In genomic region chr9:132228062-132228461, GRCh38 we compare ENCODE assay signal across 14 cellular contexts.
DNase-seq lines count a peak whose midpoint lies in the region; TF ChIP-seq lines count a peak whose summit lies in the region.
"Had no signal": no experiment of that assay in that cellular context is flagged by ENCODE, and none has a peak within 500 bp of the region (broad histone marks: within the 10 kb centered on the region; RNA-seq: fewer than 3 reads in every experiment).

No MANE protein-coding gene starts in this region.

- peaks cover 16% of the 10 kb centered on the region for H3K4me1 Mint-ChIP-seq in glutamatergic neuron (ENCODE audit: low read depth, unreplicated experiment)

- H3K27ac ChIP-seq in BLaER1: no peak overlapping the region
- H3K27ac ChIP-seq in BLaER1 treated with 17β-estradiol and CSF1 and Interleukin-3, amounts not matched to agents 10 nM and 100 nM: no peak overlapping the region
- H3K27ac ChIP-seq in osteoblast (ENCODE audit: low read depth, low read length): no peak overlapping the region

- H3K4me1 ChIP-seq in BLaER1: peaks cover 57% of the 10 kb centered on the region
- H3K4me1 ChIP-seq in BLaER1 treated with 17β-estradiol and CSF1 and Interleukin-3, amounts not matched to agents 10 nM and 100 nM: peaks cover 14 to 56% (median 51%) of the 10 kb centered on the region in 10 experiments
- H3K4me1 ChIP-seq in osteoblast (ENCODE audit: insufficient read depth, low read length): no peaks in the 10 kb centered on the region
- H3K4me1 ChIP-seq: HAP-1 had no signal

- no peak for DNase-seq in glutamatergic neuron
- peak; percentile 69 for DNase-seq in osteoblast (ENCODE audit: insufficient read length, low spot score, missing footprints)
- DNase-seq in SKM-1 treated with dmso at 0.1 percent for 144 hours (lab: John Stamatoyannopoulos, UW; ENCODE audit: unreplicated experiment): no peak
- DNase-seq in kidney tubule cell (ENCODE audit: low spot score): no peak
- DNase-seq: ACHN; BE2C; Calu3; CD4-positive, alpha-beta memory T cell; DMS79 treated with DMSO at 0.1 percent for 48 hours; GF-D8 had no signal

- no peak overlapping the region for H2AFZ ChIP-seq in osteoblast (ENCODE audit: low read length)

- TF ChIP-seq CTCF in glutamatergic neuron (IDR thresholded peaks at IDR 0.05; ENCODE audit: partially characterized antibody, unreplicated experiment) (no peak), osteoblast (IDR thresholded peaks at IDR 0.05; ENCODE audit: extremely low read depth, low read depth, low read length) (no peak)

- H3K36me3 ChIP-seq in BLaER1 (peaks cover 9% of the 10 kb centered on the region; the same call in 1 of the 2 replicates), osteoblast (ENCODE audit: insufficient read depth, low read length) (no peaks in the 10 kb centered on the region)
- H3K36me3 ChIP-seq in BLaER1 treated with 17β-estradiol and CSF1 and Interleukin-3, amounts not matched to agents 10 nM and 100 nM: no peaks in the 10 kb centered on the region; a peak in 2 of 22 replicates
- H3K36me3 ChIP-seq: BE2C, HAP-1 had no signal

- no peak overlapping the region for H3K4me3 ChIP-seq in BLaER1
- H3K4me3 ChIP-seq in BLaER1 treated with 17β-estradiol and CSF1 and Interleukin-3, amounts not matched to agents 10 nM and 100 nM: no peak overlapping the region
- no peak overlapping the region for H3K4me3 ChIP-seq in osteoblast (ENCODE audit: insufficient read depth, low read length)
- H3K4me3 ChIP-seq: HAP-1 had no signal

- H3K9ac ChIP-seq in BLaER1: no peak overlapping the region
- peak overlapping the region in 3 of 11 experiments; percentile 14 to 30 (median 22); a peak in 1 of 22 replicates for H3K9ac ChIP-seq in BLaER1 treated with 17β-estradiol and CSF1 and Interleukin-3, amounts not matched to agents 10 nM and 100 nM

- H3K36me3 Mint-ChIP-seq in glutamatergic neuron (ENCODE audit: unreplicated experiment): no peaks in the 10 kb centered on the region
- H3K36me3 Mint-ChIP-seq: CD14-positive monocyte; CD4-positive, alpha-beta memory T cell had no signal

- H3K4me3 Mint-ChIP-seq in glutamatergic neuron (ENCODE audit: unreplicated experiment): no peak overlapping the region
- H3K4me3 Mint-ChIP-seq: CD14-positive monocyte; CD4-positive, alpha-beta memory T cell had no signal

- H3K27ac Mint-ChIP-seq in glutamatergic neuron (ENCODE audit: unreplicated experiment): peak overlapping the region; percentile 18
- H3K27ac Mint-ChIP-seq: CD4-positive, alpha-beta memory T cell had no signal

- H3K79me2 ChIP-seq in osteoblast (ENCODE audit: insufficient read depth, low read length): no peaks in the 10 kb centered on the region

- peaks cover 5% of the 10 kb centered on the region for H3K27me3 Mint-ChIP-seq in glutamatergic neuron (ENCODE audit: unreplicated experiment)

- H3K27me3 ChIP-seq in BLaER1: no peaks in the 10 kb centered on the region
- H3K27me3 ChIP-seq in BLaER1 treated with 17β-estradiol and CSF1 and Interleukin-3, amounts not matched to agents 10 nM and 100 nM: no peaks in the 10 kb centered on the region
- peaks cover 11% of the 10 kb centered on the region for H3K27me3 ChIP-seq in osteoblast (ENCODE audit: insufficient read depth, low read length)
- H3K27me3 ChIP-seq: BE2C had no signal

- H3K9me3 ChIP-seq in BLaER1 (no peaks in the 10 kb centered on the region), osteoblast (ENCODE audit: low read depth, low read length) (no peaks in the 10 kb centered on the region)
- H3K9me3 ChIP-seq in BLaER1 treated with 17β-estradiol and CSF1 and Interleukin-3, amounts not matched to agents 10 nM and 100 nM (replicated peaks in 1 of 11): no peaks in the 10 kb centered on the region
- H3K9me3 ChIP-seq: BE2C, HAP-1 had no signal

- peaks cover 6% of the 10 kb centered on the region for H3K9me3 Mint-ChIP-seq in glutamatergic neuron (ENCODE audit: unreplicated experiment)
- H3K9me3 Mint-ChIP-seq: CD14-positive monocyte; CD4-positive, alpha-beta memory T cell had no signal

- H3K4me2 ChIP-seq in BLaER1 (peak overlapping the region; percentile 25), osteoblast (ENCODE audit: insufficient read depth, low read length) (no peak overlapping the region)
- peak overlapping the region in 9 of 11 experiments; percentile 8 to 62 (median 35); a peak in 16 of 22 replicates for H3K4me2 ChIP-seq in BLaER1 treated with 17β-estradiol and CSF1 and Interleukin-3, amounts not matched to agents 10 nM and 100 nM

- H4K20me1 ChIP-seq in BLaER1 (peaks cover 8% of the 10 kb centered on the region; the same call in 1 of the 2 replicates), osteoblast (ENCODE audit: insufficient read depth, low read length) (no peaks in the 10 kb centered on the region)
- H4K20me1 ChIP-seq in BLaER1 treated with 17β-estradiol and CSF1 and Interleukin-3, amounts not matched to agents 10 nM and 100 nM: peaks cover 0 to 40% (median 0%) of the 10 kb centered on the region in 11 experiments; a peak in 6 of 22 replicates
